ENCODE assay signal across 23 cellular contexts in the genomic region with DNA sequence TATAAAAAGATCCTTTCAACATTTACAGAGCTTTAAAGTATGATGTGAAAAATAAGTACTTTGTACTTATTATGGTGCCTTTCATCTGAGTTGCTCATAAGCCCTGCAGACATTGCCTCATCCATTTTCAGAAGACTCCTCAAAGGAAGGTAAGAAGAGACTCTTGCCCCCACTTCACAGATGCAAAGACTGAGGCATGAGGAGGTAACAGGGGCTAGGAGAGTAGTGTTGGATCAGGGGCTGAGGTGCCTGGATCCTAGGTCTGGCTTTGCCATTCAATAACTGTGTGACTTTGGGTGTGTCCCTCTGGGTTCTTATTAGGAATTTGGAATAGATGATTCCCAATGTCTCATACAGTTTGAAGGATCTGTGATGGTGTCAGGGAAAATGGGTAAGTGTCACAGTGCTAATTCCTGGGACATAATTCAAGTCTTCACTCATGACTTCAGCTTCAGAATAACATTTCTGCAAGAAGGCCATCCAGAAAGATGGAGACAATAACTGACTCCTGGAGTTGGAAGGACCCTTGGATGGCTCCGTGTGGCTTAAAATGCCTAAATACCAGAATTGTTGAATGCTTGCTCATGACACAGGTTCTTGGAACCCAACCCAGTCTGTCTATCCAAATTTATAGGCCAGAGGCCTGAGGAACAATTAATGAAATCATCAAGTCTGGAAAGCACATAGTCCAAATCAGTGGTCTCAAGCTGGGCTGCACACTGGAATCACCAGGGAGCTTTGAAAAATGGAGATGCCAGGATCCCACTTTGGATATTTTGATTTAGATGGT.
"Had no signal": no experiment of that assay in that cellular context is flagged by ENCODE, and none has a peak within 500 bp of the region (broad histone marks: within the 10 kb centered on the region; RNA-seq: fewer than 3 reads in every experiment).

No MANE protein-coding gene starts in this region.

- H3K27me3 Mint-ChIP-seq: activated CD4-positive, alpha-beta memory T cell treated with anti-CD3 and anti-CD28 coated beads for 36 hours; activated CD4-positive, alpha-beta T cell treated with anti-CD3 and anti-CD28 coated beads, Interleukin-2, amount 10 ng/mL, durations not matched to agents 24 days and 14 days; activated naive CD8-positive, alpha-beta T cell treated with anti-CD3 and anti-CD28 coated beads, Interleukin-2, amount 50 U/mL, for 24 hours had no signal

- H3K27me3 ChIP-seq: ascending aorta had no signal

- H3K4me2 ChIP-seq: PC-9 had no signal

- H3K4me1 Mint-ChIP-seq: WTC11 had no signal

- ATAC-seq: activated naive CD4-positive, alpha-beta T cell treated with anti-CD3 and anti-CD28 coated beads, Interleukin-2, amount 50 U/mL, for 72 hours; activated naive CD8-positive, alpha-beta T cell treated with anti-CD3 and anti-CD28 coated beads, Interleukin-2, amount 50 U/mL, for 24 hours; activated T-cell treated with anti-CD3 and anti-CD28 coated beads, Interleukin-2, amount 50 U/mL, for 4 hours; T-helper 17 cell; WTC11 had no signal

- DNase-seq: activated CD4-positive, alpha-beta memory T cell treated with anti-CD3 and anti-CD28 coated beads for 36 hours; activated CD4-positive, alpha-beta T cell treated with anti-CD3 and anti-CD28 coated beads, Interleukin-2, amount 10 ng/mL, durations not matched to agents 24 days and 14 days; activated CD4-positive, CD25-positive, alpha-beta regulatory T cell treated with anti-CD3 and anti-CD28 coated beads, Interleukin-2, amount 50 U/mL, for 72 hours; activated CD8-positive, alpha-beta memory T cell treated with anti-CD3 and anti-CD28 coated beads for 24 hours; activated effector memory CD4-positive, alpha-beta T cell treated with anti-CD3 and anti-CD28 coated beads, Interleukin-2, amount 50 U/mL, for 16 hours; activated naive CD4-positive, alpha-beta T cell treated with Interleukin-2 at 50 U/mL for 16 hours; activated naive CD8-positive, alpha-beta T cell treated with anti-CD3 and anti-CD28 coated beads, Interleukin-2, amount 50 U/mL, for 24 hours; activated T-cell treated with anti-CD3 and anti-CD28 coated beads, Interleukin-2, amount 50 U/mL, for 4 hours; amniotic stem cell; Karpas-422; NCI-H1105 treated with DMSO at 0.1 percent for 48 hours; NCI-H1436 treated with DMSO at 0.1 percent for 48 hours; NCI-H187; NCI-H2081; NCI-H510A treated with DMSO at 0.1 percent for 48 hours; NCI-H69; PC-9; SIG-M5; T-helper 17 cell; T-helper 9 cell had no signal

- H3K4me3 Mint-ChIP-seq: activated CD4-positive, alpha-beta memory T cell treated with anti-CD3 and anti-CD28 coated beads for 36 hours; activated CD4-positive, alpha-beta T cell treated with anti-CD3 and anti-CD28 coated beads, Interleukin-2, amount 10 ng/mL, durations not matched to agents 24 days and 14 days; activated naive CD8-positive, alpha-beta T cell treated with anti-CD3 and anti-CD28 coated beads, Interleukin-2, amount 50 U/mL, for 24 hours; activated T-cell treated with anti-CD3 and anti-CD28 coated beads, Interleukin-2, amount 50 U/mL, for 4 hours; T-helper 17 cell; WTC11 had no signal

- H3K27ac Mint-ChIP-seq: activated CD4-positive, alpha-beta memory T cell treated with anti-CD3 and anti-CD28 coated beads for 36 hours; activated naive CD4-positive, alpha-beta T cell treated with anti-CD3 and anti-CD28 coated beads, Interleukin-2, amount 50 U/mL, for 72 hours; activated naive CD8-positive, alpha-beta T cell treated with anti-CD3 and anti-CD28 coated beads, Interleukin-2, amount 50 U/mL, for 24 hours; T-helper 17 cell; WTC11 had no signal

- H3K36me3 ChIP-seq: ascending aorta had no signal

- H3K4me3 ChIP-seq: ascending aorta, PC-9 had no signal

- H3K27ac ChIP-seq: ascending aorta, PC-9 had no signal

- H3K4me1 ChIP-seq: ascending aorta had no signal

- H3K9me3 Mint-ChIP-seq: activated CD4-positive, alpha-beta memory T cell treated with anti-CD3 and anti-CD28 coated beads for 36 hours; activated T-cell treated with anti-CD3 and anti-CD28 coated beads, Interleukin-2, amount 50 U/mL, for 4 hours; WTC11 had no signal

- H3K36me3 Mint-ChIP-seq: activated CD4-positive, alpha-beta memory T cell treated with anti-CD3 and anti-CD28 coated beads for 36 hours; WTC11 had no signal
